ENCODE assay signal across 2 cellular contexts in genomic region chr2:145012806-145013205, GRCh38.
TF ChIP-seq lines count a peak whose summit lies in the region.

No MANE protein-coding gene starts in this region.

TF ChIP-seq in SK-N-SH, 30 proteins besides CTCF, POLR2A, EP300 and RAD21 (continued from another document):
- TF ChIP-seq SIN3A (IDR thresholded peaks at IDR 0.05; ENCODE audit: borderline replicate concordance, low read depth, low read length) (no peak), FOSL2 (IDR thresholded peaks at IDR 0.05; ENCODE audit: borderline replicate concordance, low read depth) (no peak), YY1 (IDR thresholded peaks at IDR 0.05; ENCODE audit: low read depth) (no peak), EZH2phosphoT487 (IDR thresholded peaks at IDR 0.05; ENCODE audit: borderline replicate concordance, low read depth) (no peak)
TF ChIP-seq in SK-N-SH: peak in this region for 0.

TF ChIP-seq in SK-N-SH treated with all-trans-retinoic acid at 6 μM for 48 hours, 23 proteins besides CTCF, POLR2A, EP300 and RAD21 (continued from another document):
- TF ChIP-seq PATZ1 (CRISPR knock-in tag; IDR thresholded peaks at IDR 0.05; ENCODE audit: borderline replicate concordance), result no peak
- no peak for TF ChIP-seq ZC3H10 (CRISPR knock-in tag; IDR thresholded peaks at IDR 0.05)
- no peak for TF ChIP-seq TCF4 (CRISPR knock-in tag; IDR thresholded peaks at IDR 0.05; ENCODE audit: borderline replicate concordance)
- TF ChIP-seq ZNF8 (CRISPR knock-in tag; IDR thresholded peaks at IDR 0.05), result no peak
- no peak for TF ChIP-seq GLIS3 (CRISPR knock-in tag; IDR thresholded peaks at IDR 0.05)
- TF ChIP-seq SNAI2 (CRISPR knock-in tag; IDR thresholded peaks at IDR 0.05), result no peak
- no peak for TF ChIP-seq ESRRG (CRISPR knock-in tag; IDR thresholded peaks at IDR 0.05)
TF ChIP-seq in SK-N-SH treated with all-trans-retinoic acid at 6 μM for 48 hours: peak in this region for 0.
